ENCODE assay signal across 25 cellular contexts in genomic region chr5:72046106-72046505, GRCh38.
"Had no signal": no experiment of that assay in that cellular context is flagged by ENCODE, and none has a peak within 500 bp of the region (broad histone marks: within the 10 kb centered on the region; RNA-seq: fewer than 3 reads in every experiment).

No MANE protein-coding gene starts in this region.

- H3K36me3 ChIP-seq: adrenal gland had no signal

- ATAC-seq: activated CD4-positive, alpha-beta T cell treated with anti-CD3 and anti-CD28 coated beads for 36 hours; activated CD8-positive, alpha-beta T cell treated with anti-CD3 and anti-CD28 coated beads for 36 hours; activated T-cell treated with anti-CD3 and anti-CD28 coated beads, Interleukin-2, amount 50 U/mL, for 72 hours; Panc1; Right ventricle myocardium inferior; T-cell had no signal

- DNase-seq: activated CD4-positive, alpha-beta T cell treated with anti-CD3 and anti-CD28 coated beads for 36 hours; activated CD4-positive, CD25-positive, alpha-beta regulatory T cell; activated CD8-positive, alpha-beta memory T cell treated with anti-CD3 and anti-CD28 coated beads, Interleukin-2, amount 50 U/mL, for 4 hours; activated CD8-positive, alpha-beta T cell treated with anti-CD3 and anti-CD28 coated beads for 36 hours; activated gamma-delta T cell treated with Interleukin-2 at 50 U/mL for 16 hours; activated naive CD4-positive, alpha-beta T cell treated with anti-CD3 and anti-CD28 coated beads, Interleukin-2, amount 10 ng/mL, durations not matched to agents 7 days and 5 days; activated naive CD8-positive, alpha-beta T cell treated with anti-CD3 and anti-CD28 coated beads for 36 hours; activated T-cell treated with anti-CD3 and anti-CD28 coated beads, Interleukin-2, amount 50 U/mL, for 72 hours; adrenal gland; anterior cingulate cortex; cerebellar nuclear complex; Kasumi-1; NCI-H1105 treated with DMSO at 0.1 percent for 48 hours; NCI-H1436 treated with DMSO at 0.1 percent for 48 hours; NCI-H187; NCI-H2081 treated with DMSO at 0.1 percent for 48 hours; NCI-H226; NCI-H526 treated with DMSO at 0.1 percent for 48 hours; NCI-H82; RPMI8226; T-cell had no signal

- H3K9me3 ChIP-seq: adrenal gland had no signal

- H3K27me3 ChIP-seq: adrenal gland had no signal

- H3K4me3 ChIP-seq: adrenal gland, SK-N-MC had no signal

- H3K27ac ChIP-seq: adrenal gland, SK-N-MC, VCaP had no signal
